In genomic region chr16:18757960-18758660, GRCh38 we compare ENCODE assay signal across 1 cellular context.
A peak's percentile ranks its signal among the peaks of the same experiment; 100 is the strongest.
TF ChIP-seq lines count a peak whose summit lies in the region.

No MANE protein-coding gene starts in this region.

TF ChIP-seq in HepG2, 621 proteins besides CTCF, POLR2A, EP300 and RAD21:
- TF ChIP-seq SAP130 (CRISPR knock-in tag; IDR thresholded peaks at IDR 0.05; ENCODE audit: low read depth), result 0 out of 2 replicates have a peak, but pooled peaks have one; percentile 29
- 0 out of 2 replicates have a peak, but pooled peaks have one; percentile 12 for TF ChIP-seq ARID5B (CRISPR knock-in tag; IDR thresholded peaks at IDR 0.05)
- peak; percentile 68 for TF ChIP-seq STAG1 (CRISPR knock-in tag; IDR thresholded peaks at IDR 0.05)
